Comparison of ENCODE assay signal across 8 cellular contexts in the genomic region with DNA sequence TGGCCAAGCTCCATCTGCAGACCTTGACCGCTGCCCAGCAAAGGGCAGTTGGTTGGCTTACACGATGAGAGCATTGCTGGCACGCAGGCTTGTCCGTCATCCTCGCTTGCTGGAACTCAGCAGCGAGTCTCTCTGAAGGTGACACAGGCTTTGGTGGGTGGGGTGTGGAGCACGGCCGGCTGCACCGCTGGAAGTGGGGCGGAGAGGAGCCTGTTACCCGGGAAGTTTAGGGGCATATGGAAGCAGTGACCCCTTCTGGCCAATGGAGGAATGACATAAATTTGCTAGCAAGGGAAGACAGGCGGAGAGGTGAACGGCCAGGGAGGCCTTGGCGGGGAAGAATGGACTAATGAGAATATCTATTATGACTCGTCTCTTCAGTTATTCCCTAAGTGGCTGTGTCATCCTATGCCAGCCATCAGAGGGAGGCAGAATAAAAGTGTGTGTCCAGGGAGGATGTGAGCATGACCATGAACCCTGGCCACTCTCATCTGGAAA.
DNase-seq lines count a peak whose midpoint lies in the region; ATAC-seq and TF ChIP-seq lines count a peak whose summit lies in the region.

No MANE protein-coding gene starts in this region.

- H3K4me3 ChIP-seq in Loucy (ENCODE audit: low read length, poor library complexity, severe bottlenecking) (no peak overlapping the region), astrocyte of the spinal cord (ENCODE audit: low read depth, low read length) (no peak overlapping the region)

- H3K36me3 Mint-ChIP-seq in T-helper 2 cell treated with Interferon-gamma antibody and Interleukin-4, amounts not matched to agents 5 μg/mL and 100 μg/mL, for 36 hours (ENCODE audit: low read depth): no peaks in the 10 kb centered on the region

- H3K9me3 ChIP-seq in Loucy (ENCODE audit: insufficient read depth, low read depth, low read length): no peaks in the 10 kb centered on the region

- no peaks in the 10 kb centered on the region for H3F3A ChIP-seq in Loucy (ENCODE audit: low read depth)

- H3K9me3 Mint-ChIP-seq in T-helper 2 cell treated with Interferon-gamma antibody and Interleukin-4, amounts not matched to agents 5 μg/mL and 100 μg/mL, for 36 hours: no peaks in the 10 kb centered on the region

- H4K20me1 ChIP-seq in Loucy (ENCODE audit: insufficient read depth, low read length, poor library complexity, severe bottlenecking): no peaks in the 10 kb centered on the region

- H3K4me3 Mint-ChIP-seq in T-helper 2 cell treated with Interferon-gamma antibody and Interleukin-4, amounts not matched to agents 5 μg/mL and 100 μg/mL, for 36 hours: no peak overlapping the region

- no peaks in the 10 kb centered on the region for H3K79me2 ChIP-seq in Loucy (ENCODE audit: insufficient read depth, low read length)

- no peaks in the 10 kb centered on the region for H3K36me3 ChIP-seq in Loucy (ENCODE audit: insufficient read depth, low read length)

- no peaks in the 10 kb centered on the region for H3K9me2 ChIP-seq in Loucy (replicated peaks; ENCODE audit: low read depth, low read length)

- H3K4me2 ChIP-seq in Loucy (ENCODE audit: low read depth, low read length, poor library complexity, severe bottlenecking): no peak overlapping the region

- DNase-seq in Daoy (ENCODE audit: low read depth) (peak; percentile 78), astrocyte of the spinal cord (ENCODE audit: low read depth, low spot score) (peak; percentile 29), iPS-NIHi7 (ENCODE audit: extremely low spot score) (peak; percentile 90)
- peak; percentile 33 for DNase-seq in T-helper 2 cell treated with Interferon-gamma antibody and Interleukin-4, amounts not matched to agents 5 μg/mL and 100 μg/mL, for 36 hours (ENCODE audit: low spot score)
- DNase-seq in stimulated activated CD4-positive, alpha-beta T cell treated with anti-CD3 and anti-CD28 coated beads, Interleukin-1b, Interleukin-23, amount 100 ng/mL, for 4 hours (ENCODE audit: low read depth in 2 of 2): peak; percentile 33 to 67

- in situ Hi-C loops in astrocyte of the spinal cord (cut with HindIII; ENCODE audit: low sequenced_read_pairs): no loop called here

- TF ChIP-seq CTCF in Loucy (conservative IDR thresholded peaks at IDR 0.05; ENCODE audit: low read length) (peak; percentile 94), astrocyte of the spinal cord (IDR thresholded peaks at IDR 0.05; ENCODE audit: low read depth, low read length) (peak; percentile 68)

- peaks cover 11% of the 10 kb centered on the region for H3K27me3 Mint-ChIP-seq in T-helper 2 cell treated with Interferon-gamma antibody and Interleukin-4, amounts not matched to agents 5 μg/mL and 100 μg/mL, for 36 hours (ENCODE audit: low read depth)

- no peaks in the 10 kb centered on the region for H3K27me3 ChIP-seq in Loucy (ENCODE audit: insufficient read depth, low read length, poor library complexity, severe bottlenecking)

- peaks cover 3% of the 10 kb centered on the region for H3K4me1 Mint-ChIP-seq in T-helper 2 cell treated with Interferon-gamma antibody and Interleukin-4, amounts not matched to agents 5 μg/mL and 100 μg/mL, for 36 hours (ENCODE audit: low read depth)

- H3K9ac ChIP-seq in Loucy (ENCODE audit: low read depth, low read length, poor library complexity, severe bottlenecking): no peak overlapping the region

- ATAC-seq in HG02759 (IDR thresholded peaks at IDR 0.05; ENCODE audit: unreplicated experiment): no peak
- ATAC-seq in GM21367 (IDR thresholded peaks at IDR 0.05; ENCODE audit: unreplicated experiment): no peak

- H2AFZ ChIP-seq in Loucy (ENCODE audit: low read length): no peak overlapping the region

- peaks cover 29% of the 10 kb centered on the region for H3K4me1 ChIP-seq in Loucy (ENCODE audit: insufficient read depth, low read length, poor library complexity, severe bottlenecking)

- no peak overlapping the region for H3K27ac Mint-ChIP-seq in T-helper 2 cell treated with Interferon-gamma antibody and Interleukin-4, amounts not matched to agents 5 μg/mL and 100 μg/mL, for 36 hours

Comparison
In these comparisons a context has a peak if more than half of its experiments do, and no peak if none do; other contexts are left out.
1. DNase-seq: peak in every context shown above with its lines; median percentile 90 in iPS-NIHi7; 78 in Daoy; 50 in stimulated activated CD4-positive, alpha-beta T cell treated with anti-CD3 and anti-CD28 coated beads, Interleukin-1b, Interleukin-23, amount 100 ng/mL, for 4 hours; 33 in T-helper 2 cell treated with Interferon-gamma antibody and Interleukin-4, amounts not matched to agents 5 μg/mL and 100 μg/mL, for 36 hours; 29 in astrocyte of the spinal cord.